Comparison of ENCODE assay signal across 8 cellular contexts in the genomic region with DNA sequence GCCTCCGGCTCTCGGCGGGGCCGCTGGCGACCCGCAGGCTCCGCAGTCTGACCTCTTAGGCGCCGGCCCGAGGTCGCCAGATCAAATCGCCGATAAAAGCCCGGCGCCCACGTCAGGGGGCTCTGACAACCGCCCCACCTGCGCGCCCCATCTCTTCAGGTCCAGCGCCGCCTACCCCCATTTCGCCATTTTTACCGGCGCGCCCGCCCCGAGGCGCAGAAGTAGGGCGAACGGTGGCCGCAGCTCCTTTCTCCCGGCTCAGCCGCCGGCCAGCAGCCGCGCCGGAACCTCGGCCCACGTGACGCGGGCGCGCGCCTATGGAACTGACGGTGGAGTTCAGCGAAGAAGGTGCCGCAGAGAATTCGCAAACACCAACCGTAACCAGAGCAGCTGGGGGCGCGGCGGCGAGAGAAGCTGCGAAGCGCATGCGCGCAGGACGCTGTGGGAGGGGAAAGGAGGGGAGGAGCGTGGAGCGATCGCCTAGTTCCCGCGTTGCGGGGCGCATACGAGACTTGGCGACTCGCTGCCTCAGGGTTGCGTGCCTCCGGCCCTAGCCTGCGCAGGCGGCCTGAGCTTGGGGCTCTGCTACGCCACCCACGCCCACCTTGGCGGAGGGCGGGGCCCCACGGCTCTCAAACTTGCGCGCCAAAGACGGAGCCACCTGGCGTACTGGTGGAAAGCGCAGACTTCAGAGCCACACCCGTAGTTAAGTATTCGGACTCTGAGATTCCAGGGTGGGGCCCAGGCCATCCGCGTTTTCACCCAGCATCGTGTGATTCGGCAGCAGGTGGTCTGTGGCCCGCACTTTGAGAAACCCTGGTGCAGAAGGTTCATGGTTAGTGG. TPM values are rescaled to one million over a fixed set of nuclear protein-coding genes. Genes with fewer than 3 reads are reported as not detected.
A peak's percentile ranks its signal among the peaks of the same experiment; 100 is the strongest.
DNase-seq lines count a peak whose midpoint lies in the region; ATAC-seq, FAIRE-seq and TF ChIP-seq lines count a peak whose summit lies in the region.

Gene TRIM37 (minus strand): TSS at position 418 of the 843 bp plus-strand sequence. CDS start 419 bp downstream, outside the sequence.

- H3K27me3 ChIP-seq in HepG2 (ENCODE audit: control insufficient read depth in 1 of 2, insufficient read depth in 2 of 2, low read length in 2 of 2): no peaks in the 10 kb centered on the region; a peak in 1 of 5 replicates

- H3K79me2 ChIP-seq in HepG2 (ENCODE audit: insufficient read depth, low read length): peaks cover 35% of the 10 kb centered on the region

- peak; percentile 55 for TF ChIP-seq RAD21 in HepG2 (CRISPR knock-in tag; IDR thresholded peaks at IDR 0.05)

- peaks cover 36% of the 10 kb centered on the region for H3K4me1 ChIP-seq in HepG2 (ENCODE audit: insufficient read depth, low read length)

- peak in 1 of 2 experiments; percentile 74 for TF ChIP-seq POLR2A in HepG2 (IDR thresholded peaks at IDR 0.05; ENCODE audit: insufficient read depth in 1 of 2, low read depth in 2 of 2, low read length in 2 of 2)

- peak; percentile 53 for TF ChIP-seq CTCF in HepG2 (CRISPR knock-in tag; IDR thresholded peaks at IDR 0.05)

- H3K9me3 ChIP-seq in HepG2 (ENCODE audit: low read length): no peaks in the 10 kb centered on the region

- peak within 1 kb of the TSS; percentile 91 for H2AFZ ChIP-seq in HepG2 (ENCODE audit: low read length)

- H3K27ac ChIP-seq in HepG2 (ENCODE audit: extremely low read length, insufficient read depth, low read length): peak within 1 kb of the TSS; percentile 84

- ATAC-seq in GM19395 (IDR thresholded peaks at IDR 0.05; ENCODE audit: unreplicated experiment) (peak; percentile 88), HG03565 (IDR thresholded peaks at IDR 0.05; ENCODE audit: unreplicated experiment) (peak; percentile 95), HepG2 (peak; percentile 98)

- peak; percentile 95 for FAIRE-seq in HepG2 (lab: Jason Lieb, UNC)

- 0 out of 4 replicates have a peak, but pooled peaks of 1 of the 2 experiments have one; percentile 14 for TF ChIP-seq EP300 in HepG2 (IDR thresholded peaks at IDR 0.05; ENCODE audit: low read depth in 2 of 2, low read length in 2 of 2)
- TF ChIP-seq EP300 in HepG2 (CRISPR knock-in tag; IDR thresholded peaks at IDR 0.05; ENCODE audit: borderline replicate concordance): no peak

- no TSS peak for BruUV-seq in HepG2 (replicated peaks; lab: Mats Ljungman, UMichigan)

- H4K20me1 ChIP-seq in HepG2 (ENCODE audit: insufficient read depth, low read length): no peaks in the 10 kb centered on the region

- peak within 1 kb of the TSS; percentile 90 to 96 (median 94) for H3K4me3 ChIP-seq in HepG2 (replicated peaks in 1 of 3; ENCODE audit: insufficient read depth in 1 of 3, low read depth in 2 of 3, low read length in 3 of 3)

- intact Hi-C loops in HepG2 (cut with micrococcal nuclease; ENCODE audit: unreplicated experiment): loop anchor here (1.0 kb wide), 1 partner anchor 49 kb away; the partner anchor contains the start of genes PRR11 and SKA2

- in situ Hi-C loops in HepG2 (cut with HindIII; ENCODE audit: extremely low pct_ligation_motif_present, low pct_unique_long_range_greater_than_20kb): loop anchor here (5.0 kb wide), 1 partner anchor 41 kb away; no protein-coding TSS in a partner anchor

- peak; percentile 100 for DNase-seq in CD1c-positive myeloid dendritic cell (ENCODE audit: extremely low spot score)
- peak; percentile 100 for DNase-seq in NCI-H774 (lab: John Stamatoyannopoulos, UW)
- DNase-seq in activated CD4-positive, alpha-beta T cell treated with anti-CD3 and anti-CD28 coated beads, Interleukin-2, amount 50 U/mL, for 4 hours: peak; percentile 97 to 98
- DNase-seq in dermis blood vessel endothelial cell: peak; percentile 100
- peak; percentile 99 for DNase-seq in HepG2 (ENCODE audit: low spot score)
- DNase-seq in stimulated activated CD4-positive, alpha-beta T cell treated with anti-CD3 and anti-CD28 coated beads, Interleukin-4, amount 100 ng/mL, for 1 hour: peak; percentile 98

- peak within 1 kb of the TSS; percentile 100 for H3K4me2 ChIP-seq in HepG2 (ENCODE audit: low read depth, low read length)

- peaks cover 0 to 4% of the 10 kb centered on the region in 2 experiments; a peak in 2 of 5 replicates for H3K36me3 ChIP-seq in HepG2 (replicated peaks in 1 of 2; ENCODE audit: control insufficient read depth in 1 of 2, insufficient read depth in 2 of 2, low read length in 2 of 2)

- POLR2A ChIA-PET in HepG2 (lab: Yijun Ruan, JAX): interaction anchor here (0.6 to 1.3 kb wide), 12 partner anchors 11 to 588 kb away, joined by 3 to 21 read pairs (median 4); partner anchors contain the start of genes PRR11, RAD51C, SKA2 and SMG8

- peak within 1 kb of the TSS; percentile 84 for H3K9ac ChIP-seq in HepG2 (ENCODE audit: insufficient read depth, low read depth, low read length)

- CTCF ChIA-PET in HepG2 (lab: Yijun Ruan, JAX; ENCODE audit: low intra/inter-chr PET ratio, low total read pairs): interaction anchor here (0.6 kb wide), 1 partner anchor 396 kb away, joined by 3 read pairs; no protein-coding TSS in a partner anchor

- WGBS in HepG2 (ENCODE audit: low lambda C conversion rate): under 1% methylated on average over 63 of the region's 89 CpGs

TF ChIP-seq in HepG2, 621 proteins besides CTCF, POLR2A, EP300 and RAD21 (continues in another document):
- TF ChIP-seq NKX3-1 (CRISPR knock-in tag; IDR thresholded peaks at IDR 0.05) (no peak; the same call in none of the 2 replicates), IRF1 (CRISPR knock-in tag; IDR thresholded peaks at IDR 0.05; ENCODE audit: low read depth) (no peak), NR1H2 (CRISPR knock-in tag; IDR thresholded peaks at IDR 0.05; ENCODE audit: borderline replicate concordance, low read depth) (no peak), ZNF746 (CRISPR knock-in tag; IDR thresholded peaks at IDR 0.05) (no peak), PRDM10 (CRISPR knock-in tag; IDR thresholded peaks at IDR 0.05; ENCODE audit: low read depth) (no peak; the same call in 1 of the 2 replicates), REL (CRISPR knock-in tag; conservative IDR thresholded peaks at IDR 0.05) (peak; percentile 95), ZNF124 (CRISPR knock-in tag; IDR thresholded peaks at IDR 0.05) (no peak), TAF15 (IDR thresholded peaks at IDR 0.05; ENCODE audit: low read depth, low read length, poor library complexity, severe bottlenecking) (no peak), ZNF776 (CRISPR knock-in tag; IDR thresholded peaks at IDR 0.05) (no peak)

RNA-seq across cellular contexts. Expression of gene TRIM37, which starts in this region (rescaled TPM):
- total RNA-seq in dermis blood vessel endothelial cell (48.2 and 57.9 TPM in 2 replicates), HepG2 (2016; rRNA removed; fragmentation: Illumina TruSeq; extraction: Trizol) (39.1 and 48.1 TPM in 2 replicates)
- total RNA-seq in HepG2 (2016; cell fraction: cytosol; rRNA removed; fragmentation: Illumina TruSeq; extraction: Trizol; ENCODE audit: low read depth): 12.1 and 14.0 TPM in 2 replicates
- total RNA-seq in HepG2 (2016; cell fraction: insoluble cytoplasmic fraction; rRNA removed; fragmentation: Illumina TruSeq; extraction: Trizol): 39.2 and 51.8 TPM in 2 replicates
- 27.1 and 27.4 TPM in 2 replicates for total RNA-seq in HepG2 (2016; cell fraction: membrane; rRNA removed; fragmentation: Illumina TruSeq; extraction: Trizol)
- total RNA-seq in HepG2 (2016; cell fraction: nucleus; rRNA removed; fragmentation: Illumina TruSeq; extraction: Trizol): 30.4 and 38.6 TPM in 2 replicates
- polyA plus RNA-seq in HepG2 (2011; rRNA removed): 10.1 and 12.4 TPM in 2 replicates
- 5.2 and 7.4 TPM in 2 replicates for polyA plus RNA-seq in HepG2 (2011; cell fraction: cytosol; rRNA removed)
- 7.8 and 8.1 TPM in 2 replicates for polyA plus RNA-seq in HepG2 (2011; cell fraction: nucleus; rRNA removed)
- 10.9 and 11.7 TPM in 2 replicates for polyA plus RNA-seq in HepG2 (2012)
- polyA plus RNA-seq in HepG2 (2016; cell fraction: cytosol; fragmentation: Illumina TruSeq; extraction: Trizol; ENCODE audit: low read depth): 3.1 and 3.7 TPM in 2 replicates
- 32.9 and 34.8 TPM in 2 replicates for polyA plus RNA-seq in HepG2 (2016; cell fraction: insoluble cytoplasmic fraction; fragmentation: Illumina TruSeq; extraction: Trizol; ENCODE audit: low read depth)
- 10.8 and 11.4 TPM in 2 replicates for polyA plus RNA-seq in HepG2 (2016; cell fraction: membrane; fragmentation: Illumina TruSeq; extraction: Trizol; ENCODE audit: low read depth)
- 30.6 and 31.5 TPM in 2 replicates for polyA plus RNA-seq in HepG2 (2016; cell fraction: nucleus; fragmentation: Illumina TruSeq; extraction: Trizol; ENCODE audit: insufficient read depth, low read depth)
- 42.6 and 98.7 TPM in 2 replicates for polyA minus RNA-seq in HepG2 (2011; rRNA and poly(A)+ RNA removed; ENCODE audit: low replicate concordance)
- 9.7 and 11.4 TPM in 2 replicates for polyA minus RNA-seq in HepG2 (2011; cell fraction: cytosol; rRNA and poly(A)+ RNA removed)
- 44.3 and 55.3 TPM in 2 replicates for polyA minus RNA-seq in HepG2 (2011; cell fraction: nucleus; rRNA and poly(A)+ RNA removed)

Comparison
In these comparisons a context has a peak if more than half of its experiments do, and no peak if none do; other contexts are left out.
1. Peak in every context shown above with its lines: DNase-seq, ATAC-seq, H3K4me3 ChIP-seq and H3K27ac ChIP-seq.